ENCODE assay signal across 13 cellular contexts in the genomic region with DNA sequence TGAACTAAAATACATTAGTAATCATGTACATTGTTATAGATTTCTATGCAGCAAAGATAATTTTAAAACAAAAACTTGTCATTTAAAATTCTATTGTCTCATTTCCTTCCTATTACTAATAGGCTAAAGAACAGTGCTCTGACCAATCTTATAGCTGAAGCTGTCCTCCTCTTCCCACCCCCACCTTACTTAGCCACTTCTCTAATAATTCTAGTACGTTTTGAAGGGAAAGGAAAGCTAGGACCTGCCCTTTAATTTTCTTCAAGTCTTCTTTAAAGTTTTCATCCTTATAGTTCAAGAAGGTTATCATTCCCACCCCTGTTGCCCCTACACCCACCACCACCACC.
DNase-seq lines count a peak whose midpoint lies in the region; ATAC-seq and TF ChIP-seq lines count a peak whose summit lies in the region.
"Had no signal": no experiment of that assay in that cellular context is flagged by ENCODE, and none has a peak within 500 bp of the region (broad histone marks: within the 10 kb centered on the region; RNA-seq: fewer than 3 reads in every experiment).

No MANE protein-coding gene starts in this region.

- no peaks in the 10 kb centered on the region for H3K36me3 ChIP-seq in right atrium auricular region
- H3K36me3 ChIP-seq in esophagus squamous epithelium: peaks cover 0 to 2% (median 0%) of the 10 kb centered on the region in 3 donors
- H3K36me3 ChIP-seq in osteoblast (ENCODE audit: insufficient read depth, low read length): no peaks in the 10 kb centered on the region
- H3K36me3 ChIP-seq in colonic mucosa: no peaks in the 10 kb centered on the region
- H3K36me3 ChIP-seq: tibial nerve had no signal

- H3K9ac ChIP-seq in colonic mucosa (ENCODE audit: low read depth in 2 of 2, low read length in 2 of 2): no peak overlapping the region

- no peak for ATAC-seq in HG03175 (IDR thresholded peaks at IDR 0.05; ENCODE audit: unreplicated experiment)

- 31 to 50% methylated on average over 1 of the region's 1 CpG for WGBS in esophagus squamous epithelium, 2 donors

- H2AFZ ChIP-seq in osteoblast (ENCODE audit: low read length): no peak overlapping the region

- H3K4me2 ChIP-seq in osteoblast (ENCODE audit: insufficient read depth, low read length): peak overlapping the region; percentile 53

- H3K4me1 ChIP-seq in right atrium auricular region: peaks cover 0 to 100% of the 10 kb centered on the region in 2 donors
- H3K4me1 ChIP-seq in esophagus squamous epithelium: peaks cover 21 to 99% (median 65%) of the 10 kb centered on the region in 3 donors
- H3K4me1 ChIP-seq in osteoblast (ENCODE audit: insufficient read depth, low read length): peaks cover 91% of the 10 kb centered on the region
- no peaks in the 10 kb centered on the region for H3K4me1 ChIP-seq in colonic mucosa

- no peak for TF ChIP-seq CTCF in right atrium auricular region (IDR thresholded peaks at IDR 0.05)
- no peak for TF ChIP-seq CTCF in esophagus squamous epithelium (IDR thresholded peaks at IDR 0.05)
- TF ChIP-seq CTCF in osteoblast (IDR thresholded peaks at IDR 0.05; ENCODE audit: extremely low read depth, low read depth, low read length): no peak
- TF ChIP-seq CTCF in colonic mucosa (IDR thresholded peaks at IDR 0.05): no peak

- intact Hi-C loops in cardiac septum (cut with DNase I) (loop anchor here (5.0 kb wide), 3 partner anchors 35 to 80 kb away; no protein-coding TSS in a partner anchor), esophagus squamous epithelium (cut with DNase I) (no loop called here), colonic mucosa (cut with DNase I) (no loop called here)

- H3K4me3 ChIP-seq in right atrium auricular region (no peak overlapping the region), esophagus squamous epithelium (no peak overlapping the region), osteoblast (ENCODE audit: insufficient read depth, low read length) (no peak overlapping the region), colonic mucosa (no peak overlapping the region)
- H3K4me3 ChIP-seq: tibial nerve had no signal

- DNase-seq in right atrium auricular region (ENCODE audit: low spot score) (no peak), cardiac septum (ENCODE audit: low spot score) (no peak), esophagus squamous epithelium (lab: John Stamatoyannopoulos, UW) (no peak), osteoblast (ENCODE audit: insufficient read length, low spot score, missing footprints) (no peak), T-helper 9 cell (no peak), colonic mucosa (no peak)
- DNase-seq in activated naive CD4-positive, alpha-beta T cell (lab: John Stamatoyannopoulos, UW): no peak
- DNase-seq: activated T-cell treated with anti-CD3 and anti-CD28 coated beads, Interleukin-2, amount 50 U/mL, for 1 hour; aorta; effector memory CD4-positive, alpha-beta T cell; NCI-H446 had no signal

- H4K20me1 ChIP-seq in osteoblast (ENCODE audit: insufficient read depth, low read length): peaks cover 2% of the 10 kb centered on the region

- H3K27ac ChIP-seq in right atrium auricular region: peak overlapping the region; percentile 20 to 58
- H3K27ac ChIP-seq in esophagus squamous epithelium: peak overlapping the region in 3 of 4 donors; percentile 36 to 64 (median 52)
- peak overlapping the region; percentile 89 for H3K27ac ChIP-seq in osteoblast (ENCODE audit: low read depth, low read length)
- H3K27ac ChIP-seq in colonic mucosa: no peak overlapping the region

- H3K27me3 ChIP-seq in right atrium auricular region (no peaks in the 10 kb centered on the region), esophagus squamous epithelium (no peaks in the 10 kb centered on the region), osteoblast (ENCODE audit: insufficient read depth, low read length) (no peaks in the 10 kb centered on the region), colonic mucosa (no peaks in the 10 kb centered on the region)
- H3K27me3 ChIP-seq: tibial nerve had no signal

- peaks cover 91% of the 10 kb centered on the region for H3K79me2 ChIP-seq in osteoblast (ENCODE audit: insufficient read depth, low read length)

- H3K9me3 ChIP-seq in right atrium auricular region (no peaks in the 10 kb centered on the region), esophagus squamous epithelium (no peaks in the 10 kb centered on the region), osteoblast (ENCODE audit: low read depth, low read length) (no peaks in the 10 kb centered on the region), colonic mucosa (no peaks in the 10 kb centered on the region)
- H3K9me3 ChIP-seq: tibial nerve had no signal

- no peak for TF ChIP-seq POLR2A in esophagus squamous epithelium (IDR thresholded peaks at IDR 0.05)
